8 cellular contexts compared by ENCODE assay signal in the genomic region with DNA sequence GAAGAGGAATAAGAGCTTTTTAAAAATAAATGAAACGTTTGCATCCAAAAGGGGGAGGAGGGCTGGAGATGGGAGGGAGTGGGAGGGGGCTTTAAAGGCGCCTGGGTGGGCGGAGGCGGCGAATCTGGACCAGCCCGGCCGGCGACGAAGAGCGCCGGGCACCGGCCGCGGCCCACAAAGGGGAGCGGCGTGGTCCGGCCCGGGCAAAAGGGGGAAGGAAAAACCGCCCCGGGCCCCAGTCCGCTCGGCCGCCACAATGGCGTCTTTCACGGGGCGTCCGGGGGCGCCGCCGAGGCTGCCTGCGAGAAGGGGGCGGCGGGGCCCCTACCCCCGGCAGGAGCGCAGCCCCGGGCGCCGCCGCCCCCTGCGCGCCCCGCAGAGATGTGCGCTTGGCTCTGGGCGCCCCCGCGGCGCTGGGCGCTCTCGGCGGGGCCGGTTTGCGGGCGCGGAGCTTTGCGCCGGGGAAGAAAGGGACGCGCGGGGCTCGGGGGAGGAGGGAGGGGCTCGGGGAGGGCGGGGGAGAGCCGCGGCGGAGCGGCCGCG.
DNase-seq lines count a peak whose midpoint lies in the region; ATAC-seq, FAIRE-seq and TF ChIP-seq lines count a peak whose summit lies in the region.

No MANE protein-coding gene starts in this region.

- H3K79me1 ChIP-seq in mesendoderm (ENCODE audit: low read length): no peaks in the 10 kb centered on the region

- H3K4ac ChIP-seq in mesendoderm (ENCODE audit: low read depth, low read length): peak overlapping the region; percentile 96

- H3K27ac ChIP-seq in mesendoderm (ENCODE audit: low read depth, low read length): peak overlapping the region; percentile 86

- H3K36me3 ChIP-seq in bronchial epithelial cell (ENCODE audit: control insufficient read depth, insufficient read depth, low read length) (no peaks in the 10 kb centered on the region), mesendoderm (ENCODE audit: control insufficient read depth, insufficient read depth, low read length) (no peaks in the 10 kb centered on the region)

- no peak overlapping the region for H3K23ac ChIP-seq in mesendoderm (ENCODE audit: low read length)

- H2AK5ac ChIP-seq in mesendoderm (ENCODE audit: low read length): no peak overlapping the region

- H4K5ac ChIP-seq in mesendoderm (ENCODE audit: low read length): no peak overlapping the region

- H3K27me3 ChIP-seq in bronchial epithelial cell (ENCODE audit: control insufficient read depth, insufficient read depth, low read length) (peaks cover 2% of the 10 kb centered on the region), mesendoderm (ENCODE audit: insufficient read depth, low read length, poor library complexity) (no peaks in the 10 kb centered on the region)

- H2BK15ac ChIP-seq in mesendoderm (replicated peaks; ENCODE audit: low read depth): peak overlapping the region; percentile 100

- H3K18ac ChIP-seq in mesendoderm (ENCODE audit: low read length): peak overlapping the region; percentile 100

- H3K9ac ChIP-seq in mesendoderm (ENCODE audit: low read length): peak overlapping the region; percentile 70

- H3K79me2 ChIP-seq in mesendoderm (ENCODE audit: control insufficient read depth, insufficient read depth, low read length): no peaks in the 10 kb centered on the region

- H3K4me1 ChIP-seq in mesendoderm (ENCODE audit: control insufficient read depth, low read depth, low read length): peaks cover 11% of the 10 kb centered on the region

- H4K8ac ChIP-seq in mesendoderm (ENCODE audit: low read depth, low read length): peak overlapping the region; percentile 98

- H3K4me3 ChIP-seq in bronchial epithelial cell (ENCODE audit: low read depth, low read length) (peak overlapping the region; percentile 63), mesendoderm (ENCODE audit: low read length) (peak overlapping the region; percentile 39)

- TF ChIP-seq CTCF in bronchial epithelial cell (IDR thresholded peaks at IDR 0.05; ENCODE audit: insufficient read depth, low read length, severe bottlenecking) (no peak), GM20000 (IDR thresholded peaks at IDR 0.05; ENCODE audit: extremely low read depth, missing control alignments) (no peak)

- no CpG with 5 or more reads among the region's 68 CpGs for WGBS in mesendoderm (ENCODE audit: extremely low coverage, insufficient coverage, low lambda C conversion rate)

- DNase-seq in bronchial epithelial cell (ENCODE audit: low read depth): no peak
- no peak for DNase-seq in mesendoderm
- no peak for DNase-seq in SW480 (ENCODE audit: low spot score)
- DNase-seq in NCI-H187 (lab: John Stamatoyannopoulos, UW): no peak
- DNase-seq in cortex of kidney (lab: John Stamatoyannopoulos, UW): no peak
- DNase-seq in GM20000 (ENCODE audit: low spot score): no peak

- peak overlapping the region; percentile 99 for H2BK120ac ChIP-seq in mesendoderm (ENCODE audit: low read depth, low read length)

- no peak overlapping the region for H3K4me2 ChIP-seq in mesendoderm (ENCODE audit: low read length)

- no peak for FAIRE-seq in bronchial epithelial cell (lab: Jason Lieb, UNC)

- ATAC-seq in GM18502 (IDR thresholded peaks at IDR 0.05; ENCODE audit: poor library complexity, unreplicated experiment) (peak; percentile 38), HG03066 (IDR thresholded peaks at IDR 0.05; ENCODE audit: low read depth, unreplicated experiment) (peak; percentile 16)

- H2BK5ac ChIP-seq in mesendoderm (ENCODE audit: low read length): no peak overlapping the region

- peak overlapping the region; percentile 56 for H3K56ac ChIP-seq in mesendoderm (ENCODE audit: low read length)
